12 cellular contexts compared by ENCODE assay signal in genomic region chr10:13970967-13971353, GRCh38.
"Had no signal": no experiment of that assay in that cellular context is flagged by ENCODE, and none has a peak within 500 bp of the region (broad histone marks: within the 10 kb centered on the region; RNA-seq: fewer than 3 reads in every experiment).

No MANE protein-coding gene starts in this region.

- H3K27me3 ChIP-seq: hepatocyte, left lung, sigmoid colon, vagina had no signal

- H3K27ac Mint-ChIP-seq: activated CD4-positive, alpha-beta T cell treated with anti-CD3 and anti-CD28 coated beads, Interleukin-2, amount 10 ng/mL, durations not matched to agents 24 days and 14 days; natural killer cell treated with Interleukin-12 subunit alpha and Interleukin-12 subunit beta and Interleukin-15 and Interleukin-18, amount 100 ng/mL, for 72 hours; T-helper 2 cell treated with Interferon-gamma antibody and Interleukin-4, amounts not matched to agents 5 μg/mL and 100 μg/mL, for 36 hours had no signal

- FAIRE-seq: endometrium had no signal

- H3K4me1 ChIP-seq: left lung, vagina had no signal

- H3K4me3 ChIP-seq: hepatocyte, left lung, sigmoid colon, stomach had no signal

- H3K79me2 ChIP-seq: hepatocyte had no signal

- H3K27ac ChIP-seq: hepatocyte, left lung, sigmoid colon, stomach, vagina had no signal

- H3K4me3 Mint-ChIP-seq: activated CD4-positive, alpha-beta T cell treated with anti-CD3 and anti-CD28 coated beads, Interleukin-2, amount 10 ng/mL, durations not matched to agents 24 days and 14 days; natural killer cell treated with Interleukin-12 subunit alpha and Interleukin-12 subunit beta and Interleukin-15 and Interleukin-18, amount 100 ng/mL, for 72 hours; T-helper 2 cell treated with Interferon-gamma antibody and Interleukin-4, amounts not matched to agents 5 μg/mL and 100 μg/mL, for 36 hours had no signal

- H3K9me3 Mint-ChIP-seq: activated CD4-positive, alpha-beta T cell treated with anti-CD3 and anti-CD28 coated beads, Interleukin-2, amount 10 ng/mL, durations not matched to agents 24 days and 14 days; natural killer cell treated with Interleukin-12 subunit alpha and Interleukin-12 subunit beta and Interleukin-15 and Interleukin-18, amount 100 ng/mL, for 72 hours; T-helper 2 cell treated with Interferon-gamma antibody and Interleukin-4, amounts not matched to agents 5 μg/mL and 100 μg/mL, for 36 hours had no signal

- DNase-seq: activated CD4-positive, alpha-beta T cell treated with anti-CD3 and anti-CD28 coated beads, Interleukin-2, amount 10 ng/mL, durations not matched to agents 24 days and 14 days; activated CD4-positive, CD25-positive, alpha-beta regulatory T cell; islet precursor cell; left lung; sigmoid colon; stimulated activated CD4-positive, alpha-beta T cell treated with anti-CD3 and anti-CD28 coated beads, Interleukin-1b, Interleukin-23, amount 100 ng/mL, for 48 hours; stomach had no signal

- H3K4me1 Mint-ChIP-seq: activated CD4-positive, alpha-beta T cell treated with anti-CD3 and anti-CD28 coated beads, Interleukin-2, amount 10 ng/mL, durations not matched to agents 24 days and 14 days had no signal

- H3K4me2 ChIP-seq: hepatocyte had no signal

- H2AFZ ChIP-seq: hepatocyte had no signal

- H3K9me3 ChIP-seq: left lung, sigmoid colon, stomach, vagina had no signal

- ATAC-seq: left lung had no signal

- H3K36me3 ChIP-seq: left lung, sigmoid colon, stomach, vagina had no signal

- H3K36me3 Mint-ChIP-seq: natural killer cell treated with Interleukin-12 subunit alpha and Interleukin-12 subunit beta and Interleukin-15 and Interleukin-18, amount 100 ng/mL, for 72 hours had no signal
